In the genomic region with DNA sequence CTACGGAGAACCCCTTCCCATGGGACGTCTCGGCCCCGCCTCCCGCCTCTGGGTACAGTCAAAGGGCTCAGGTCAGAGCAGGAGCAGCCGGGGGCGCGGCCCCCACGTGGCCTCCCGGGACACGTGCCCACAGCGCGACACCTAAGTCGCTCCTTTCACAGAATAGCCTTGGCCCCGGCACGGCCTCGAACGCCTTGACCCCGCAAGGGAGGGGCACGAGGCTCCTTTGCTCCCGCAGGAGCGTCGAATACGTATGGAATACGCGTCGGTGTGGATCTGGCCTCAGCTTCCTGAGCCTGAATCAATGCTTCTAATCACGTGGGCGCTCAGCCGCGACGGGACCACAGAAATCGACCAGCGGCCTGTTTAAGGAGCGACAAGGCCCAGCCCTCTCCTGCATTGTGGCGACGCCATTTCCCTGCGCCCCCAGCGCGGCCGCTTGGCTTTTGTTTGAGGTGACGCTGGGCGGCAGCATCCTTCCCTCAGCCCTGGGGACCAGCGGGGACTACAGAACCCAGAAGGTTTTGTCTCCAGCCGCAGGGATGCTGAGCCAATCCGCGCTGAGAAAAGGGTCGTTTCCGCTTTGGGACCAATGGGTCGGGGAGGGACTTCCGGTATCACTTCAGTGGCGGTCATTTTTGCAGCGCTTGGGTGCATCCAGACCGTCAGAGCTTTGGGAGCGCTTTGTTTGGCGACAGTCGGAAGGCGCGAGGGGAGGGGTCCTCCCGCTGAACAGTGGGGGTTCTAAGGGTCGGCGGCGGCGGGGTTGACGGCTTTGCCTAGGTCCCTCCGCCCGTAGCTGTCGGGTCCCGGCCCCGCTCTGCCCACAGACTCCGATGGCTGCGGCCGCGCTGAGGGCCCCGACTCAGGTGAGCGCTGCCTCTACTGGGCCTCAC, we compare ENCODE assay signal across 8 cellular contexts.
A peak's percentile ranks its signal among the peaks of the same experiment; 100 is the strongest.
DNase-seq lines count a peak whose midpoint lies in the region; ATAC-seq and TF ChIP-seq lines count a peak whose summit lies in the region.

A gene (plus strand): TSS at position 625 of the 896 bp plus-strand sequence. CDS start 212 bp downstream, at position 837.

- peak; percentile 44 for TF ChIP-seq CTCF in GM10248 (IDR thresholded peaks at IDR 0.05; ENCODE audit: control extremely low read depth, extremely low read depth, low read depth, missing control alignments)

- peak; percentile 62 for TF ChIP-seq POLR2A in erythroblast (IDR thresholded peaks at IDR 0.05; ENCODE audit: low read length)

- POLR2A ChIA-PET in GM10248 (lab: Yijun Ruan, JAX), result no interaction called here

- peak; percentile 81 for ATAC-seq in HG02840 (IDR thresholded peaks at IDR 0.05; ENCODE audit: low FRiP score, unreplicated experiment)

- CTCF ChIA-PET in GM10248 (lab: Yijun Ruan, JAX), result interaction anchor here (1.4 kb wide), 1 partner anchor 314 kb away, joined by 3 read pairs; no protein-coding TSS in a partner anchor

- DNase-seq in GM10248 (ENCODE audit: extremely low spot score) (peak; percentile 96), NCI-H510A treated with DMSO at 0.1 percent for 48 hours (lab: John Stamatoyannopoulos, UW) (peak; percentile 77), activated T-cell treated with anti-CD3 and anti-CD28 coated beads for 48 hours (ENCODE audit: low read depth) (peak; percentile 71), erythroblast (lab: John Stamatoyannopoulos, UW) (peak; percentile 88 to 92), middle frontal gyrus (ENCODE audit: extremely low spot score, low spot score) (peak; percentile 95), NCI-H226 (no peak)
- DNase-seq in stimulated activated CD8-positive, alpha-beta memory T cell treated with anti-CD3 and anti-CD28 coated beads, Interleukin-15, amount 100 ng/mL, for 24 hours (ENCODE audit: low read depth), result peak; percentile 51
